10 cellular contexts compared by ENCODE assay signal in the genomic region with DNA sequence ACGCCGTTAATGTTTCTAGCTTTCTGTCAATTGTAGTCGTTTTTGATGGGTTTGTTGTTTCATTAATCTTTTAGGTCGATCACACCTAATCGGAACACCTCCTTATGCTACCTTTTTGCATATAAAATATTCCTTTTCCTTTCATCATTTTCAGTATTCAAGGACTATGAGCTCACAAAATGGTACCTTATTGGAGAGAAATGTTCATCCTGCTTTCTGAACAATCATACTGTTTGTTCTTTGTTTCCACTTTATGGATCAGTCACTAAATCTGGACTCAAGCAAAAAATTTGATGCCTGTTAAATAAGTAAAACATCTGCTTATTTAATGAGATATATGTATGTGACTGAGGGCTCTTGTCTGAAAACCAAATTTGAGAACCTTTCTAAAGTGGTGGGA. TPM values are rescaled to one million over a fixed set of nuclear protein-coding genes. Genes with fewer than 3 reads are reported as not detected.
DNase-seq lines count a peak whose midpoint lies in the region; ATAC-seq, FAIRE-seq and TF ChIP-seq lines count a peak whose summit lies in the region.
"Had no signal": no experiment of that assay in that cellular context is flagged by ENCODE, and none has a peak within 500 bp of the region (broad histone marks: within the 10 kb centered on the region; RNA-seq: fewer than 3 reads in every experiment).

No MANE protein-coding gene starts in this region.

- H3K4me3 Mint-ChIP-seq in activated naive CD4-positive, alpha-beta T cell treated with anti-CD3 and anti-CD28 coated beads, Interleukin-2, amount 50 U/mL, for 24 hours: peak overlapping the region; percentile 91
- H3K4me3 Mint-ChIP-seq in stimulated activated naive B cell treated with anti-CD40 and anti-IgM and Interleukin-4, amounts not matched to agents 10 μg/mL and 1 μg/mL and 100 μg/mL, for 72 hours: peak overlapping the region; percentile 84 to 93

- H3K4me1 Mint-ChIP-seq in activated naive CD4-positive, alpha-beta T cell treated with anti-CD3 and anti-CD28 coated beads, Interleukin-2, amount 50 U/mL, for 24 hours: peaks cover 23% of the 10 kb centered on the region
- peaks cover 12 to 19% of the 10 kb centered on the region in 2 donors for H3K4me1 Mint-ChIP-seq in stimulated activated naive B cell treated with anti-CD40 and anti-IgM and Interleukin-4, amounts not matched to agents 10 μg/mL and 1 μg/mL and 100 μg/mL, for 72 hours

- intact Hi-C loops in pancreas (cut with DNase I): no loop called here

- WGBS in pancreas, 2 donors: 14 to 21% methylated on average over 5 of the region's 5 CpGs

- H3K36me3 Mint-ChIP-seq in activated naive CD4-positive, alpha-beta T cell treated with anti-CD3 and anti-CD28 coated beads, Interleukin-2, amount 50 U/mL, for 24 hours: peaks cover 18% of the 10 kb centered on the region
- peaks cover 16 to 39% of the 10 kb centered on the region in 2 donors for H3K36me3 Mint-ChIP-seq in stimulated activated naive B cell treated with anti-CD40 and anti-IgM and Interleukin-4, amounts not matched to agents 10 μg/mL and 1 μg/mL and 100 μg/mL, for 72 hours

- H3K4me3 ChIP-seq in WERI-Rb-1 (ENCODE audit: low read depth, low read length): peak overlapping the region; percentile 100
- H3K4me3 ChIP-seq in fibroblast of villous mesenchyme (ENCODE audit: low read depth, low read length): peak overlapping the region; percentile 91
- H3K4me3 ChIP-seq in pancreas: no peak overlapping the region

- no peaks in the 10 kb centered on the region for H3K9me3 ChIP-seq in WERI-Rb-1 (ENCODE audit: severe bottlenecking)
- no peaks in the 10 kb centered on the region for H3K9me3 ChIP-seq in pancreas

- FAIRE-seq in pancreas (lab: Jason Lieb, UNC): no peak

- DNase-seq in activated naive CD4-positive, alpha-beta T cell (lab: John Stamatoyannopoulos, UW): no peak
- DNase-seq in WERI-Rb-1: no peak
- DNase-seq in fibroblast of villous mesenchyme (ENCODE audit: low read depth): no peak
- no peak for DNase-seq in stimulated activated naive B cell treated with anti-CD40 and anti-IgM and Interleukin-4, amounts not matched to agents 10 μg/mL and 1 μg/mL and 100 μg/mL, for 72 hours
- no peak for DNase-seq in GF-D8 (lab: John Stamatoyannopoulos, UW)
- DNase-seq in pancreas: no peak
- DNase-seq: DMS 273 treated with DMSO at 0.1 percent for 48 hours, Right ventricle myocardium superior had no signal

- TF ChIP-seq CTCF in WERI-Rb-1 (IDR thresholded peaks at IDR 0.05; ENCODE audit: low read depth, low read length): no peak
- TF ChIP-seq CTCF in fibroblast of villous mesenchyme (IDR thresholded peaks at IDR 0.05; ENCODE audit: insufficient read depth, low read depth, low read length): no peak
- no peak for TF ChIP-seq CTCF in pancreas (IDR thresholded peaks at IDR 0.05)

- ATAC-seq in stimulated activated naive B cell treated with anti-CD40 and anti-IgM and Interleukin-4, amounts not matched to agents 10 μg/mL and 1 μg/mL and 100 μg/mL, for 72 hours (replicated peaks): no peak
- ATAC-seq in pancreas (no peak), GM21825 (IDR thresholded peaks at IDR 0.05; ENCODE audit: unreplicated experiment) (no peak)

- peak overlapping the region; percentile 71 for H3K27ac Mint-ChIP-seq in activated naive CD4-positive, alpha-beta T cell treated with anti-CD3 and anti-CD28 coated beads, Interleukin-2, amount 50 U/mL, for 24 hours
- H3K27ac Mint-ChIP-seq in stimulated activated naive B cell treated with anti-CD40 and anti-IgM and Interleukin-4, amounts not matched to agents 10 μg/mL and 1 μg/mL and 100 μg/mL, for 72 hours: no peak overlapping the region

- H3K27me3 ChIP-seq in WERI-Rb-1 (ENCODE audit: insufficient read depth, low read depth, severe bottlenecking) (no peaks in the 10 kb centered on the region), pancreas (no peaks in the 10 kb centered on the region)

- no peaks in the 10 kb centered on the region for H3K27me3 Mint-ChIP-seq in activated naive CD4-positive, alpha-beta T cell treated with anti-CD3 and anti-CD28 coated beads, Interleukin-2, amount 50 U/mL, for 24 hours
- H3K27me3 Mint-ChIP-seq in stimulated activated naive B cell treated with anti-CD40 and anti-IgM and Interleukin-4, amounts not matched to agents 10 μg/mL and 1 μg/mL and 100 μg/mL, for 72 hours: no peaks in the 10 kb centered on the region

- H3K36me3 ChIP-seq in WERI-Rb-1: peaks cover 38% of the 10 kb centered on the region
- H3K36me3 ChIP-seq in pancreas: peaks cover 0 to 2% (median 0%) of the 10 kb centered on the region in 3 donors

- peaks cover 2% of the 10 kb centered on the region for H3K9me3 Mint-ChIP-seq in activated naive CD4-positive, alpha-beta T cell treated with anti-CD3 and anti-CD28 coated beads, Interleukin-2, amount 50 U/mL, for 24 hours
- H3K9me3 Mint-ChIP-seq in stimulated activated naive B cell treated with anti-CD40 and anti-IgM and Interleukin-4, amounts not matched to agents 10 μg/mL and 1 μg/mL and 100 μg/mL, for 72 hours: peaks cover 5 to 6% of the 10 kb centered on the region in 2 donors

- H3K27ac ChIP-seq in WERI-Rb-1 (peak overlapping the region; percentile 93), pancreas (no peak overlapping the region)

- H3K4me1 ChIP-seq in pancreas: no peaks in the 10 kb centered on the region

RNA-seq across cellular contexts. Expression of a gene that starts 1.1 kb away (rescaled TPM):
- 5.5 and 9.9 TPM in 2 replicates for total RNA-seq in fibroblast of villous mesenchyme
- under 1 TPM; 0.09 to 0.62 (median 0.35) TPM for total RNA-seq in pancreas
- polyA plus RNA-seq in pancreas: under 1 TPM; 0.16 to 0.19 TPM

RNA-seq across cellular contexts. Expression of a gene that starts 1.3 kb away (rescaled TPM):
- total RNA-seq in fibroblast of villous mesenchyme: 13.2 and 20.7 TPM in 2 replicates
- 10 to 100 TPM in 5 of 6 donors, 1 to 10 TPM in 1; 9.9 to 19.3 (median 11.9) TPM for total RNA-seq in pancreas
- 1 to 10 TPM; 4.3 to 6.8 TPM for polyA plus RNA-seq in pancreas

RNA-seq across cellular contexts. Expression of a gene that starts 33.3 kb away (rescaled TPM):
- total RNA-seq in fibroblast of villous mesenchyme: 4.3 and 5.2 TPM in 2 replicates
- total RNA-seq in pancreas: 1 to 10 TPM; 1.3 to 4.0 (median 2.4) TPM
- 1 to 10 TPM in 1 of 2 donors, under 1 TPM in 1; 0.84 to 1.9 TPM for polyA plus RNA-seq in pancreas

RNA-seq across cellular contexts. Expression of a gene that starts 50.2 kb away (rescaled TPM):
- total RNA-seq in fibroblast of villous mesenchyme (4.2 and 6.9 TPM in 2 replicates), pancreas (1 to 10 TPM; 1.5 to 4.2 (median 2.5) TPM)
- polyA plus RNA-seq in pancreas: 1 to 10 TPM; 3.3 to 5.2 TPM

Comparison
In these comparisons a context has a peak if more than half of its experiments do, and no peak if none do; other contexts are left out.
1. H3K4me3 ChIP-seq: peak in WERI-Rb-1 (single experiment) and fibroblast of villous mesenchyme (single experiment); none in pancreas (0 of 4).